In genomic region chr15:75924576-75924975, GRCh38 we compare ENCODE assay signal across 21 cellular contexts.
"Had no signal": no experiment of that assay in that cellular context is flagged by ENCODE, and none has a peak within 500 bp of the region (broad histone marks: within the 10 kb centered on the region; RNA-seq: fewer than 3 reads in every experiment).

No MANE protein-coding gene starts in this region.

- H3K27ac Mint-ChIP-seq: activated CD4-positive, alpha-beta memory T cell treated with anti-CD3 and anti-CD28 coated beads for 36 hours; dendritic cell treated with granulocyte-macrophage colony-stimulating factor and Interleukin-4, amounts not matched to agents 40 ng/mL and 50 ng/mL, for 4 days; stimulated activated effector memory CD8-positive, alpha-beta T cell treated with anti-CD3 and anti-CD28 coated beads, Interleukin-12 subunit alpha, Interleukin-12 subunit beta, amount 100 ng/mL, for 72 hours had no signal

- H3K4me1 ChIP-seq: parathyroid adenoma, testis had no signal

- H3K4me3 Mint-ChIP-seq: activated CD4-positive, alpha-beta memory T cell treated with anti-CD3 and anti-CD28 coated beads for 36 hours; activated CD4-positive, alpha-beta T cell treated with anti-CD3 and anti-CD28 coated beads for 36 hours; activated naive CD8-positive, alpha-beta T cell treated with anti-CD3 and anti-CD28 coated beads, Interleukin-2, amount 10 ng/mL, durations not matched to agents 7 days and 5 days; dendritic cell treated with granulocyte-macrophage colony-stimulating factor and Interleukin-4, amounts not matched to agents 40 ng/mL and 50 ng/mL, for 4 days; stimulated activated effector memory CD8-positive, alpha-beta T cell treated with anti-CD3 and anti-CD28 coated beads, Interleukin-12 subunit alpha, Interleukin-12 subunit beta, amount 100 ng/mL, for 72 hours; WTC11 had no signal

- FAIRE-seq: small intestine had no signal

- H3K9me3 Mint-ChIP-seq: activated CD4-positive, alpha-beta memory T cell treated with anti-CD3 and anti-CD28 coated beads for 36 hours; activated naive CD8-positive, alpha-beta T cell treated with anti-CD3 and anti-CD28 coated beads, Interleukin-2, amount 10 ng/mL, durations not matched to agents 7 days and 5 days; dendritic cell treated with granulocyte-macrophage colony-stimulating factor and Interleukin-4, amounts not matched to agents 40 ng/mL and 50 ng/mL, for 4 days; stimulated activated effector memory CD8-positive, alpha-beta T cell treated with anti-CD3 and anti-CD28 coated beads, Interleukin-12 subunit alpha, Interleukin-12 subunit beta, amount 100 ng/mL, for 72 hours; WTC11 had no signal

- ATAC-seq: activated CD4-positive, alpha-beta T cell treated with anti-CD3 and anti-CD28 coated beads for 36 hours; left lobe of liver; right lobe of liver; WTC11 had no signal

- H3K79me2 ChIP-seq: parathyroid adenoma had no signal

- H3K4me3 ChIP-seq: esophagus squamous epithelium, right lobe of liver, testis, upper lobe of left lung had no signal

- H3K27me3 ChIP-seq: brain microvascular endothelial cell, esophagus squamous epithelium, right lobe of liver, testis, upper lobe of left lung had no signal

- H2AFZ ChIP-seq: parathyroid adenoma had no signal

- DNase-seq: activated CD4-positive, alpha-beta memory T cell treated with anti-CD3 and anti-CD28 coated beads for 36 hours; activated CD4-positive, alpha-beta T cell treated with anti-CD3 and anti-CD28 coated beads for 36 hours; activated naive CD4-positive, alpha-beta T cell; activated naive CD8-positive, alpha-beta T cell treated with anti-CD3 and anti-CD28 coated beads, Interleukin-2, amount 10 ng/mL, durations not matched to agents 7 days and 5 days; brain microvascular endothelial cell; effector CD8-positive, alpha-beta T cell; esophagus squamous epithelium; hippocampal formation; islet precursor cell; mesendoderm; right lobe of liver; small intestine; stimulated activated CD4-positive, alpha-beta T cell treated with anti-CD3 and anti-CD28 coated beads, Interleukin-4, amount 100 ng/mL, for 24 hours; testis had no signal

- H3K27ac ChIP-seq: brain microvascular endothelial cell, esophagus squamous epithelium, parathyroid adenoma, right lobe of liver, testis had no signal

- H3K27me3 Mint-ChIP-seq: activated CD4-positive, alpha-beta memory T cell treated with anti-CD3 and anti-CD28 coated beads for 36 hours; activated CD4-positive, alpha-beta T cell treated with anti-CD3 and anti-CD28 coated beads for 36 hours; activated naive CD8-positive, alpha-beta T cell treated with anti-CD3 and anti-CD28 coated beads, Interleukin-2, amount 10 ng/mL, durations not matched to agents 7 days and 5 days; dendritic cell treated with granulocyte-macrophage colony-stimulating factor and Interleukin-4, amounts not matched to agents 40 ng/mL and 50 ng/mL, for 4 days; natural killer cell treated with Interleukin-12 subunit alpha and Interleukin-12 subunit beta and Interleukin-15 and Interleukin-18, amount 100 ng/mL, for 72 hours had no signal

- H3K9ac ChIP-seq: parathyroid adenoma had no signal

- H3K9me3 ChIP-seq: esophagus squamous epithelium, right lobe of liver, testis, upper lobe of left lung had no signal
